Comparison of ENCODE assay signal across 8 cellular contexts in the genomic region with DNA sequence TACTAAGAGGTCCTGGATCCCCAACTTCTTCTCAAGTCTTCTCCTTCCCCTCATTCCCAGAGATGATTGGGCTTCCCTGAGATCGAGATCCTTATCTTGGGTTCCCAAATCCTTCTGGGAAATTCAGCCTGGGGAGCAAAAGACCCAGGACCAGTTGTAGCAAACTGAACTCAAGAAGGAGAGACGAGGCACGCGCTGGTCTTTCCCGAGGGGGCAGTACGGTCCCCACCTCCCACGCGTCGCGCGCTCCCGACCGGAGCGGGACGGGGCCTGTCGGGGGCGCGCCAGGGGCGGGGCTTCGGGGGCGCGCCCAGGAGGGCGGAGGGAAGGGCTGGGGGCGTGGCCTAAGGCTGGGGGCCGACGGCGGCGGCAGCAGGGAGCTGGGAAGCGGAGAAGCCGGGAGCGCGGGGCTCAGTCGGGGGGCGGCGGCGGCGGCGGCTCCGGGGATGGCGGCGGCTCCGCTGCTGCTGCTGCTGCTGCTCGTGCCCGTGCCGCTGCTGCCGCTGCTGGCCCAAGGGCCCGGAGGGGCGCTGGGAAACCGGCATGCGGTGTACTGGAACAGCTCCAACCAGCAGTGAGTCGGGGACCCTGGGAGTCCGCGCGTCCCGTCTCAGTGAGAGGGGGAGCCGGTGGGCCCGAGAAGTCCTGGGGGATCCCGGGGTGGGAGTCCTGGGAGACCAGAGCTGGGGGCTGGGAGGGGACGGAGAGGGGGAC. TPM values are rescaled to one million over a fixed set of nuclear protein-coding genes. Genes with fewer than 3 reads are reported as not detected.
A peak's percentile ranks its signal among the peaks of the same experiment; 100 is the strongest.
DNase-seq lines count a peak whose midpoint lies in the region; ATAC-seq and TF ChIP-seq lines count a peak whose summit lies in the region.

A gene with protein sequence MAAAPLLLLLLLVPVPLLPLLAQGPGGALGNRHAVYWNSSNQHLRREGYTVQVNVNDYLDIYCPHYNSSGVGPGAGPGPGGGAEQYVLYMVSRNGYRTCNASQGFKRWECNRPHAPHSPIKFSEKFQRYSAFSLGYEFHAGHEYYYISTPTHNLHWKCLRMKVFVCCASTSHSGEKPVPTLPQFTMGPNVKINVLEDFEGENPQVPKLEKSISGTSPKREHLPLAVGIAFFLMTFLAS (plus strand): TSS at position 342 of the 714 bp plus-strand sequence. CDS start 105 bp downstream, at position 447.

- no peaks in the 10 kb centered on the region for H4K20me1 ChIP-seq in OCI-LY3 (ENCODE audit: insufficient read depth, low read length)

- TF ChIP-seq EP300 in upper lobe of left lung (IDR thresholded peaks at IDR 0.05), result no peak

- H3K79me2 ChIP-seq in OCI-LY3 (ENCODE audit: low read length), result no peaks in the 10 kb centered on the region

- H3K36me3 ChIP-seq in OCI-LY3 (replicated peaks; ENCODE audit: low read depth, low read length) (no peaks in the 10 kb centered on the region), upper lobe of left lung (no peaks in the 10 kb centered on the region)

- ATAC-seq in GM21360 (IDR thresholded peaks at IDR 0.05; ENCODE audit: unreplicated experiment), result peak; percentile 43
- peak; percentile 21 for ATAC-seq in foreskin keratinocyte
- ATAC-seq in upper lobe of left lung (ENCODE audit: low FRiP score in 2 of 2), result peak; percentile 64 to 89
- ATAC-seq in GM21515 (IDR thresholded peaks at IDR 0.05; ENCODE audit: unreplicated experiment), result no peak

- H3K9me3 ChIP-seq in OCI-LY3 (ENCODE audit: insufficient read depth, low read length) (no peaks in the 10 kb centered on the region), upper lobe of left lung (no peaks in the 10 kb centered on the region)

- DNase-seq in AG09309 (ENCODE audit: low read depth), result no peak
- DNase-seq in activated effector memory CD4-positive, alpha-beta T cell treated with anti-CD3 and anti-CD28 coated beads, Interleukin-2, amount 50 U/mL, for 16 hours, result peak; percentile 88
- DNase-seq in foreskin keratinocyte, result no peak
- peak in 48 of 56 donors; percentile 11 to 88 (median 58) for DNase-seq in nucleus accumbens (lab: John Stamatoyannopoulos, UW)
- peak; percentile 66 to 95 for DNase-seq in upper lobe of left lung

- H3K27me3 ChIP-seq in OCI-LY3 (ENCODE audit: low read depth, low read length) (peaks cover 21% of the 10 kb centered on the region), foreskin keratinocyte (peaks cover 46% of the 10 kb centered on the region), upper lobe of left lung (peaks cover 9 to 53% (median 43%) of the 10 kb centered on the region in 4 donors)

- peak within 1 kb of the TSS; percentile 32 for H3K9ac ChIP-seq in OCI-LY3 (ENCODE audit: low read length)

- H3K4me2 ChIP-seq in OCI-LY3 (ENCODE audit: low read length), result peak within 1 kb of the TSS; percentile 76

- H3K4me1 ChIP-seq in OCI-LY3 (ENCODE audit: low read length) (peaks cover 27% of the 10 kb centered on the region), foreskin keratinocyte (peaks cover 6% of the 10 kb centered on the region), upper lobe of left lung (peaks cover 45 to 52% (median 49%) of the 10 kb centered on the region in 4 donors)

- peak within 1 kb of the TSS; percentile 28 for H3K4me3 ChIP-seq in AG09309 (ENCODE audit: control insufficient read depth, low read depth, low read length)
- peak within 1 kb of the TSS; percentile 77 for H3K4me3 ChIP-seq in OCI-LY3 (ENCODE audit: low read length)
- H3K4me3 ChIP-seq in upper lobe of left lung, result peak within 1 kb of the TSS in 3 of 4 donors; percentile 39 to 52 (median 52)

- 4% methylated on average over 21 of the region's 59 CpGs; no CpG with 5 or more reads in 1 of the 2 donors for WGBS in upper lobe of left lung, 2 donors

- no peak for TF ChIP-seq POLR2A in upper lobe of left lung (IDR thresholded peaks at IDR 0.05)

- H3K27ac ChIP-seq in OCI-LY3 (ENCODE audit: low read length) (no peak within 1 kb of the TSS), foreskin keratinocyte (no peak within 1 kb of the TSS), upper lobe of left lung (no peak within 1 kb of the TSS)

- TF ChIP-seq CTCF in AG09309 (IDR thresholded peaks at IDR 0.05; ENCODE audit: control insufficient read depth, insufficient read depth, low read depth, low read length, missing control alignments) (no peak), OCI-LY3 (IDR thresholded peaks at IDR 0.05; ENCODE audit: low read depth, low read length) (no peak), foreskin keratinocyte (conservative IDR thresholded peaks at IDR 0.05) (no peak), upper lobe of left lung (IDR thresholded peaks at IDR 0.05) (no peak)

- H2AFZ ChIP-seq in OCI-LY3 (ENCODE audit: low read depth, low read length), result no peak within 1 kb of the TSS; the same call in 1 of the 2 replicates

RNA-seq across cellular contexts. Expression of the gene that starts here (rescaled TPM):
- total RNA-seq in foreskin keratinocyte (4.1 and 4.2 TPM in 2 replicates), upper lobe of left lung (1 to 10 TPM in 4 of 6 donors, under 1 TPM in 2; 0.33 to 2.1 (median 1.4) TPM)
- 4.3 and 5.0 TPM in 2 replicates for polyA plus RNA-seq in foreskin keratinocyte

Comparison
In these comparisons a context has a peak if more than half of its experiments do, and no peak if none do; other contexts are left out.
1. DNase-seq: peak in activated effector memory CD4-positive, alpha-beta T cell treated with anti-CD3 and anti-CD28 coated beads, Interleukin-2, amount 50 U/mL, for 16 hours (single experiment), nucleus accumbens (48 of 56) and upper lobe of left lung (2 of 2); none in AG09309 (single experiment) and foreskin keratinocyte (0 of 2).
2. Peak in every context shown above with its lines, with median percentiles within 50 percentile points of each other: H3K4me3 ChIP-seq.